8 cellular contexts compared by ENCODE assay signal in the genomic region with DNA sequence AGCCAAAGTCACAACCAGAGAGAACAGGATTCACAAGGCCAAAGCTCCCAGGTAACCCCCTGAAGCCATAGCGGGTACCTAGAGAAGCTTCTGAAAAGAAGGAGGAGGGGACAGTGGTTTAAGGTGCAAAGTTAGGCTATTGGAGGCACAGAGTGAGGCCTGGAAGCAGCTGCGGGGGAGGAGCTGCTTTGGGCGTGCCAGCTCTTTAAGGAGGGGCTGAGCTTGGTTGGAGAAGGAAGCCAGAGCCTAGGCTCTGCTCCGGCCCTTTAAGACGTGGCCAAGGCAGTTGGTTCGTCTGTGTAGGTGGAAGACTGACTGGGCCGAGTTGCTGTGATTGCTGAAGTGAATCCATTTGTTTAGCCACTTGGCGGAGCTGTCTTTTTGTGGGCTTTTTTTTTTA. TPM values are rescaled to one million over a fixed set of nuclear protein-coding genes. Genes with fewer than 3 reads are reported as not detected.
DNase-seq lines count a peak whose midpoint lies in the region; ATAC-seq and TF ChIP-seq lines count a peak whose summit lies in the region.

No MANE protein-coding gene starts in this region.

- no peaks in the 10 kb centered on the region for H3K4me1 ChIP-seq in CD8-positive, alpha-beta T cell (ENCODE audit: insufficient read depth, low read length)
- H3K4me1 ChIP-seq in upper lobe of right lung = no peaks in the 10 kb centered on the region

- intact Hi-C loops in CD8-positive, alpha-beta T cell (cut with DNase I, micrococcal nuclease) = no loop called here
- intact Hi-C loops in lower leg skin (cut with DNase I; ENCODE audit: low total_unique reads) = no loop called here
- intact Hi-C loops in upper lobe of right lung (cut with DNase I) = no loop called here

- no peak overlapping the region for H3K27ac Mint-ChIP-seq in CD8-positive, alpha-beta T cell
- H3K27ac Mint-ChIP-seq in chondrocyte (ENCODE audit: unreplicated experiment) = no peak overlapping the region

- no peaks in the 10 kb centered on the region for H3K36me3 ChIP-seq in CD8-positive, alpha-beta T cell (ENCODE audit: insufficient read depth, low read length)
- H3K36me3 ChIP-seq in upper lobe of right lung (no peaks in the 10 kb centered on the region), brain microvascular endothelial cell (replicated peaks) (no peaks in the 10 kb centered on the region)

- H3K9me3 Mint-ChIP-seq in CD8-positive, alpha-beta T cell = no peaks in the 10 kb centered on the region
- H3K9me3 Mint-ChIP-seq in chondrocyte (ENCODE audit: low read depth) = peaks cover 6% of the 10 kb centered on the region

- H3K27me3 Mint-ChIP-seq in CD8-positive, alpha-beta T cell (ENCODE audit: low read depth) = peaks cover 6% of the 10 kb centered on the region
- H3K27me3 Mint-ChIP-seq in chondrocyte (ENCODE audit: low read depth) = peaks cover 11% of the 10 kb centered on the region

- no peak overlapping the region for H3K27ac ChIP-seq in CD8-positive, alpha-beta T cell (ENCODE audit: low read depth, low read length)
- H3K27ac ChIP-seq in upper lobe of right lung (peak overlapping the region; percentile 74), brain microvascular endothelial cell (no peak overlapping the region)

- in situ Hi-C loops in brain microvascular endothelial cell (cut with HindIII; ENCODE audit: low pct_ligation_motif_present, low sequenced_read_pairs) = no loop called here

- TF ChIP-seq CTCF in CD8-positive, alpha-beta T cell (IDR thresholded peaks at IDR 0.05) = no peak
- TF ChIP-seq CTCF in chondrocyte (IDR thresholded peaks at IDR 0.05) = no peak
- TF ChIP-seq CTCF in lower leg skin (IDR thresholded peaks at IDR 0.05) = no peak
- peak; percentile 16 for TF ChIP-seq CTCF in upper lobe of right lung (IDR thresholded peaks at IDR 0.05)
- TF ChIP-seq CTCF in brain microvascular endothelial cell (IDR thresholded peaks at IDR 0.05; ENCODE audit: low read depth, low read length, missing control alignments) = no peak

- no peaks in the 10 kb centered on the region for H3K36me3 Mint-ChIP-seq in CD8-positive, alpha-beta T cell
- H3K36me3 Mint-ChIP-seq in chondrocyte (ENCODE audit: low read depth) = no peaks in the 10 kb centered on the region

- peak overlapping the region; percentile 77 for H3K4me3 Mint-ChIP-seq in CD8-positive, alpha-beta T cell
- peak overlapping the region; percentile 22 for H3K4me3 Mint-ChIP-seq in chondrocyte (ENCODE audit: unreplicated experiment)

- H3K27me3 ChIP-seq in CD8-positive, alpha-beta T cell (ENCODE audit: insufficient read depth, low read length) = no peaks in the 10 kb centered on the region
- H3K27me3 ChIP-seq in upper lobe of right lung = no peaks in the 10 kb centered on the region
- no peaks in the 10 kb centered on the region for H3K27me3 ChIP-seq in brain microvascular endothelial cell (replicated peaks)

- 0 to 13% methylated on average over 8 of the region's 8 CpGs for WGBS in lower leg skin, 2 donors

- no peaks in the 10 kb centered on the region for H3K9me3 ChIP-seq in CD8-positive, alpha-beta T cell (ENCODE audit: low read length)
- H3K9me3 ChIP-seq in upper lobe of right lung = no peaks in the 10 kb centered on the region

- POLR2A ChIA-PET in CD8-positive, alpha-beta T cell (lab: Charles Lee) = no interaction called here

- no peak overlapping the region for H3K4me3 ChIP-seq in CD8-positive, alpha-beta T cell (ENCODE audit: low read depth, low read length)
- H3K4me3 ChIP-seq in lower leg skin (ENCODE audit: low read depth, poor library complexity, severe bottlenecking) = no peak overlapping the region
- peak overlapping the region; percentile 62 for H3K4me3 ChIP-seq in upper lobe of right lung
- no peak overlapping the region for H3K4me3 ChIP-seq in brain microvascular endothelial cell (ENCODE audit: low read depth, low read length)

- no peak for DNase-seq in CD8-positive, alpha-beta T cell
- DNase-seq in chondrocyte (ENCODE audit: low spot score) = no peak
- peak; percentile 55 to 87 for DNase-seq in lower leg skin (ENCODE audit: low spot score in 2 of 2)
- DNase-seq in upper lobe of right lung = peak; percentile 80
- DNase-seq in brain microvascular endothelial cell = no peak

- H3K4me1 Mint-ChIP-seq in CD8-positive, alpha-beta T cell (ENCODE audit: low read depth) = peaks cover 9% of the 10 kb centered on the region
- H3K4me1 Mint-ChIP-seq in chondrocyte (ENCODE audit: low read depth) = peaks cover 2% of the 10 kb centered on the region

- no peak for TF ChIP-seq POLR2A in lower leg skin (IDR thresholded peaks at IDR 0.05)

- CTCF ChIA-PET in CD8-positive, alpha-beta T cell (lab: Charles Lee) = interaction anchor here (0.6 to 1.5 kb wide), 2 partner anchors 12 to 15 kb away, joined by 3 to 4 read pairs; no protein-coding TSS in a partner anchor

- no peak for ATAC-seq in CD8-positive, alpha-beta T cell
- ATAC-seq in GM19395 (IDR thresholded peaks at IDR 0.05; ENCODE audit: unreplicated experiment) = peak; percentile 81
- peak; percentile 94 for ATAC-seq in HG03457 (IDR thresholded peaks at IDR 0.05; ENCODE audit: unreplicated experiment)
- peak; percentile 95 for ATAC-seq in upper lobe of right lung
- ATAC-seq in GM21723 (IDR thresholded peaks at IDR 0.05; ENCODE audit: unreplicated experiment) = no peak

RNA-seq across cellular contexts. Expression of gene KLF8, which starts 1.5 kb away (rescaled TPM):
- total RNA-seq in CD8-positive, alpha-beta T cell = under 1 TPM; 0.41 to 0.67 TPM
- total RNA-seq in chondrocyte = 1.2 to 1.4 TPM (median 1.4 TPM) in 3 replicates
- total RNA-seq in lower leg skin = 10 to 100 TPM; 38.1 to 93.3 (median 43.3) TPM
- 16.3 TPM for total RNA-seq in upper lobe of right lung

Comparison
In these comparisons a context has a peak if more than half of its experiments do, and no peak if none do; other contexts are left out.
1. ATAC-seq: peak in GM19395 (single experiment), HG03457 (single experiment) and upper lobe of right lung (single experiment); none in CD8-positive, alpha-beta T cell (single experiment) and GM21723 (single experiment).
2. DNase-seq: peak in lower leg skin (2 of 2) and upper lobe of right lung (single experiment); none in CD8-positive, alpha-beta T cell (0 of 7), chondrocyte (single experiment) and brain microvascular endothelial cell (single experiment).